In genomic region chr1:229623225-229623624, GRCh38 we compare ENCODE assay signal across 1 cellular context.
TF ChIP-seq lines count a peak whose summit lies in the region.

No MANE protein-coding gene starts in this region.

TF ChIP-seq in HEK293, 187 proteins besides CTCF, POLR2A, EP300 and RAD21:
- TF ChIP-seq ZNF692 (tag by site-specific recombination; IDR thresholded peaks at IDR 0.05) = peak; percentile 90
- peak; percentile 89 for TF ChIP-seq ZFP69B (tag by site-specific recombination; IDR thresholded peaks at IDR 0.05)
- TF ChIP-seq ZIC2 (tag by site-specific recombination; IDR thresholded peaks at IDR 0.05) = no peak
TF ChIP-seq in HEK293: peak in this region for 2.
